Comparison of ENCODE assay signal across 8 cellular contexts in genomic region chr9:92964981-92965758, GRCh38. TPM values are rescaled to one million over a fixed set of nuclear protein-coding genes. Genes with fewer than 3 reads are reported as not detected.
DNase-seq lines count a peak whose midpoint lies in the region; ATAC-seq and TF ChIP-seq lines count a peak whose summit lies in the region.

No MANE protein-coding gene starts in this region.

- peak overlapping the region; percentile 82 for H3K9ac ChIP-seq in KMS-11
- no peak overlapping the region for H3K9ac ChIP-seq in neural progenitor cell

- H4K20me1 ChIP-seq in KMS-11 (ENCODE audit: insufficient read depth) (no peaks in the 10 kb centered on the region), neural progenitor cell (ENCODE audit: low read depth) (no peaks in the 10 kb centered on the region)

- H2AFZ ChIP-seq in KMS-11 (ENCODE audit: low read depth) (peak overlapping the region; percentile 68), neural progenitor cell (replicated peaks) (peak overlapping the region; percentile 17)

- peak overlapping the region; percentile 93 for H3K4me3 Mint-ChIP-seq in activated naive CD8-positive, alpha-beta T cell treated with anti-CD3 and anti-CD28 coated beads for 36 hours
- H3K4me3 Mint-ChIP-seq in neural progenitor cell: no peak overlapping the region

- H3K27me3 Mint-ChIP-seq in activated naive CD8-positive, alpha-beta T cell treated with anti-CD3 and anti-CD28 coated beads for 36 hours: no peaks in the 10 kb centered on the region
- peaks cover 6% of the 10 kb centered on the region for H3K27me3 Mint-ChIP-seq in neural progenitor cell (ENCODE audit: insufficient read depth, low read depth)

- peak overlapping the region; percentile 99 for H3K27ac Mint-ChIP-seq in activated naive CD8-positive, alpha-beta T cell treated with anti-CD3 and anti-CD28 coated beads for 36 hours
- peak overlapping the region; percentile 57 for H3K27ac Mint-ChIP-seq in neural progenitor cell

- peaks cover 42% of the 10 kb centered on the region for H3K4me1 ChIP-seq in KMS-11 (ENCODE audit: low read depth, poor library complexity, severe bottlenecking)
- peaks cover 20% of the 10 kb centered on the region for H3K4me1 ChIP-seq in neural progenitor cell

- no peaks in the 10 kb centered on the region for H3K9me3 ChIP-seq in neural progenitor cell (ENCODE audit: low read depth)

- peaks cover 16% of the 10 kb centered on the region for H3F3A ChIP-seq in neural progenitor cell (ENCODE audit: low read depth)

- H3K27me3 ChIP-seq in KMS-11 (ENCODE audit: insufficient read depth, low read depth) (no peaks in the 10 kb centered on the region), neural progenitor cell (no peaks in the 10 kb centered on the region)

- peak overlapping the region; percentile 83 for H3K27ac ChIP-seq in KMS-11
- H3K27ac ChIP-seq in neural progenitor cell: no peak overlapping the region

- TF ChIP-seq CTCF in GM12864 (IDR thresholded peaks at IDR 0.05; ENCODE audit: low read depth, low read length, missing control alignments) (no peak), KMS-11 (conservative IDR thresholded peaks at IDR 0.05; ENCODE audit: low read depth, low read length) (no peak), neural progenitor cell (IDR thresholded peaks at IDR 0.05) (no peak)

- H3K36me3 Mint-ChIP-seq in activated naive CD8-positive, alpha-beta T cell treated with anti-CD3 and anti-CD28 coated beads for 36 hours: peaks cover 51% of the 10 kb centered on the region
- H3K36me3 Mint-ChIP-seq in neural progenitor cell: no peaks in the 10 kb centered on the region

- peak overlapping the region; percentile 66 for H3K4me3 ChIP-seq in GM12864 (ENCODE audit: low read depth, low read length)
- H3K4me3 ChIP-seq in KMS-11 (IDR thresholded peaks at IDR 0.05; ENCODE audit: insufficient read depth, low read depth, low read length): no peak overlapping the region
- no peak overlapping the region for H3K4me3 ChIP-seq in neural progenitor cell

- H3K79me2 ChIP-seq in KMS-11 (ENCODE audit: insufficient read depth, low read depth) (peaks cover 61% of the 10 kb centered on the region), neural progenitor cell (ENCODE audit: low read depth) (no peaks in the 10 kb centered on the region)

- peak overlapping the region; percentile 61 for H3K4me2 ChIP-seq in KMS-11
- H3K4me2 ChIP-seq in neural progenitor cell: no peak overlapping the region

- no peaks in the 10 kb centered on the region for H3K36me3 ChIP-seq in KMS-11 (ENCODE audit: insufficient read depth)
- no peaks in the 10 kb centered on the region for H3K36me3 ChIP-seq in neural progenitor cell

- peaks cover 13% of the 10 kb centered on the region for H3K9me3 Mint-ChIP-seq in activated naive CD8-positive, alpha-beta T cell treated with anti-CD3 and anti-CD28 coated beads for 36 hours
- H3K9me3 Mint-ChIP-seq in neural progenitor cell: peaks cover 7% of the 10 kb centered on the region

- H3K4me1 Mint-ChIP-seq in activated naive CD8-positive, alpha-beta T cell treated with anti-CD3 and anti-CD28 coated beads for 36 hours: peaks cover 57% of the 10 kb centered on the region
- peaks cover 20% of the 10 kb centered on the region for H3K4me1 Mint-ChIP-seq in neural progenitor cell

- ATAC-seq in HG03354 (IDR thresholded peaks at IDR 0.05; ENCODE audit: poor library complexity, severe bottlenecking, unreplicated experiment) (no peak), GM18498 (IDR thresholded peaks at IDR 0.05; ENCODE audit: unreplicated experiment) (no peak)

- DNase-seq in GM12864 (ENCODE audit: low read depth): no peak
- no peak for DNase-seq in activated naive CD8-positive, alpha-beta T cell treated with anti-CD3 and anti-CD28 coated beads for 36 hours
- no peak for DNase-seq in neural progenitor cell (ENCODE audit: low spot score)
- no peak for DNase-seq in SHP77 treated with DMSO at 0.1 percent for 48 hours (lab: John Stamatoyannopoulos, UW)
- DNase-seq in amniotic stem cell (lab: John Stamatoyannopoulos, UW): no peak

RNA-seq across cellular contexts. Expression of gene FGD3, which starts 17.8 kb away (rescaled TPM):
- total RNA-seq in activated naive CD8-positive, alpha-beta T cell treated with anti-CD3 and anti-CD28 coated beads for 36 hours: 10 to 100 TPM; 41.5 to 42.9 TPM
- total RNA-seq in neural progenitor cell (ENCODE audit: low replicate concordance): 0.56 and 0.68 TPM in 2 replicates

Comparison
In these comparisons a context has a peak if more than half of its experiments do, and no peak if none do; other contexts are left out.
1. RNA of gene FGD3, which starts 17.8 kb away (total RNA-seq): 41.5 to 42.9 TPM in activated naive CD8-positive, alpha-beta T cell treated with anti-CD3 and anti-CD28 coated beads for 36 hours; 0.56 to 0.68 TPM in neural progenitor cell; every median in the first group is over 10 times any median in the second.